21 cellular contexts compared by ENCODE assay signal in the genomic region with DNA sequence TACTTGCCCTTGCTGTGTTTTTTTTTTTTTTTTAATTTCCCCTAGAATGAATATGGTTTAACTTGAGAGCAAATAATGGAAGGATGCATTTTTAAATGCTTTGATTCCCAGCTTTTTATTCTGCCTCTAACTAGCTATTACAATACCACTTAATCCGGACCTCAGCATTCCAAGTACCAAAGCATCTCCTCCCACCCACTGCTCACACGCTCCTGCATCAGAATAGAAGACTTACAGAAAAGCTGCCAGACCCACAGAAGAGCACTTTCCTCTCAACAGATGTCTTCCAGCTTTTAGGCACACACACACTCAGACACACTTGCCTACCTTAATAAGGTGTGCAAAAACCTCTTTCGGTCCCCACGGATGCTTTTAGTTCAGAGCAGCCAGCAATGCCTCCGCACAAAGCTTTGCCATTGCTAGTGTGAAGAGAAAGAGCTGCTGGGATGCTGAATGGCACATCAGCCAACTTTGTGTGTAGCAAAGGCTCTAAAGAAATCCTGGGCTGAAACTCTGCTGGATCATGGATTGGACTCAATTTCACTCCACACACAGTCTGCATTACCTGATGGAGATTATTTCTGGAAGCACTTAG.
DNase-seq lines count a peak whose midpoint lies in the region; ATAC-seq lines count a peak whose summit lies in the region.
"Had no signal": no experiment of that assay in that cellular context is flagged by ENCODE, and none has a peak within 500 bp of the region (broad histone marks: within the 10 kb centered on the region; RNA-seq: fewer than 3 reads in every experiment).

No MANE protein-coding gene starts in this region.

- H3K36me3 ChIP-seq in HUES48 (ENCODE audit: control insufficient read depth, insufficient read depth, low read length), result no peaks in the 10 kb centered on the region
- H3K36me3 ChIP-seq: tibial nerve had no signal

- ATAC-seq in activated CD8-positive, alpha-beta memory T cell treated with anti-CD3 and anti-CD28 coated beads, Interleukin-2, amount 10 ng/mL, durations not matched to agents 7 days and 5 days, result no peak
- no peak for ATAC-seq in HG02981 (IDR thresholded peaks at IDR 0.05; ENCODE audit: unreplicated experiment)
- ATAC-seq: activated CD8-positive, alpha-beta T cell treated with anti-CD3 and anti-CD28 coated beads for 36 hours; activated T-cell treated with anti-CD3 and anti-CD28 coated beads, Interleukin-2, amount 50 U/mL, for 72 hours; body of pancreas; sciatic nerve; T-helper 17 cell had no signal

- H3K27me3 Mint-ChIP-seq in activated CD8-positive, alpha-beta memory T cell treated with anti-CD3 and anti-CD28 coated beads, Interleukin-2, amount 10 ng/mL, durations not matched to agents 7 days and 5 days, result no peaks in the 10 kb centered on the region
- H3K27me3 Mint-ChIP-seq: activated B cell treated with CpG ODN at 0.5 μM for 24 hours; activated CD8-positive, alpha-beta T cell treated with anti-CD3 and anti-CD28 coated beads for 36 hours; T-helper 17 cell had no signal

- H3K9ac ChIP-seq in HUES48 (ENCODE audit: low read depth, low read length), result no peak overlapping the region

- peak; percentile 7 for DNase-seq in astrocyte of the hippocampus (ENCODE audit: low read depth, low spot score)
- DNase-seq in iPS-NIHi7 (ENCODE audit: extremely low spot score), result peak; percentile 14
- peak; percentile 44 for DNase-seq in putamen (ENCODE audit: low spot score)
- DNase-seq in activated CD8-positive, alpha-beta memory T cell treated with anti-CD3 and anti-CD28 coated beads, Interleukin-2, amount 10 ng/mL, durations not matched to agents 7 days and 5 days, result no peak
- no peak for DNase-seq in COLO668 (lab: John Stamatoyannopoulos, UW; ENCODE audit: unreplicated experiment)
- DNase-seq: activated B cell treated with CpG ODN at 0.5 μM for 24 hours; activated CD8-positive, alpha-beta T cell treated with anti-CD3 and anti-CD28 coated beads for 36 hours; activated naive CD4-positive, alpha-beta T cell treated with anti-CD3 and anti-CD28 coated beads, Interleukin-2, amount 50 U/mL, for 16 hours; activated T-cell treated with anti-CD3 and anti-CD28 coated beads, Interleukin-2, amount 50 U/mL, for 72 hours; body of pancreas; NCI-H1092; NCI-H2081 treated with DMSO at 0.1 percent for 48 hours; NCI-H526 treated with DMSO at 0.1 percent for 48 hours; OCI-M1; stimulated activated naive CD4-positive, alpha-beta T cell; T-helper 17 cell had no signal

- no peak overlapping the region for H3K27ac Mint-ChIP-seq in activated CD8-positive, alpha-beta memory T cell treated with anti-CD3 and anti-CD28 coated beads, Interleukin-2, amount 10 ng/mL, durations not matched to agents 7 days and 5 days
- H3K27ac Mint-ChIP-seq: activated B cell treated with CpG ODN at 0.5 μM for 24 hours; activated CD8-positive, alpha-beta T cell treated with anti-CD3 and anti-CD28 coated beads for 36 hours; activated T-cell treated with anti-CD3 and anti-CD28 coated beads, Interleukin-2, amount 50 U/mL, for 72 hours; T-helper 17 cell had no signal

- H3K9me3 Mint-ChIP-seq in activated CD8-positive, alpha-beta memory T cell treated with anti-CD3 and anti-CD28 coated beads, Interleukin-2, amount 10 ng/mL, durations not matched to agents 7 days and 5 days (ENCODE audit: low read depth), result no peaks in the 10 kb centered on the region
- H3K9me3 Mint-ChIP-seq: activated B cell treated with CpG ODN at 0.5 μM for 24 hours; activated CD8-positive, alpha-beta T cell treated with anti-CD3 and anti-CD28 coated beads for 36 hours had no signal

- H3K4me3 Mint-ChIP-seq in activated CD8-positive, alpha-beta memory T cell treated with anti-CD3 and anti-CD28 coated beads, Interleukin-2, amount 10 ng/mL, durations not matched to agents 7 days and 5 days, result no peak overlapping the region
- H3K4me3 Mint-ChIP-seq: activated B cell treated with CpG ODN at 0.5 μM for 24 hours; activated CD8-positive, alpha-beta T cell treated with anti-CD3 and anti-CD28 coated beads for 36 hours; activated T-cell treated with anti-CD3 and anti-CD28 coated beads, Interleukin-2, amount 50 U/mL, for 72 hours; T-helper 17 cell had no signal

- no peaks in the 10 kb centered on the region for H3K36me3 Mint-ChIP-seq in activated CD8-positive, alpha-beta memory T cell treated with anti-CD3 and anti-CD28 coated beads, Interleukin-2, amount 10 ng/mL, durations not matched to agents 7 days and 5 days

- no peaks in the 10 kb centered on the region for H3K4me1 Mint-ChIP-seq in activated CD8-positive, alpha-beta memory T cell treated with anti-CD3 and anti-CD28 coated beads, Interleukin-2, amount 10 ng/mL, durations not matched to agents 7 days and 5 days
- H3K4me1 Mint-ChIP-seq: activated B cell treated with CpG ODN at 0.5 μM for 24 hours, T-helper 17 cell had no signal

- H3K4me3 ChIP-seq in HUES48 (ENCODE audit: low read depth, low read length), result peak overlapping the region; percentile 51
- H3K4me3 ChIP-seq: body of pancreas, coronary artery, tibial nerve had no signal

- peak overlapping the region; percentile 49 for H3K27ac ChIP-seq in HUES48 (ENCODE audit: low read depth, low read length)
- H3K27ac ChIP-seq: body of pancreas, coronary artery, tibial nerve had no signal

- no peaks in the 10 kb centered on the region for H3K27me3 ChIP-seq in HUES48 (ENCODE audit: control insufficient read depth, insufficient read depth, low read length)
- H3K27me3 ChIP-seq: body of pancreas, tibial nerve had no signal

- CTCF ChIA-PET in activated CD8-positive, alpha-beta memory T cell treated with anti-CD3 and anti-CD28 coated beads, Interleukin-2, amount 10 ng/mL, durations not matched to agents 7 days and 5 days (lab: Charles Lee), result no interaction called here

- H3K9me3 ChIP-seq in HUES48 (ENCODE audit: control insufficient read depth, insufficient read depth, low read length), result no peaks in the 10 kb centered on the region
- H3K9me3 ChIP-seq: body of pancreas, tibial nerve had no signal

- H3K4me1 ChIP-seq in HUES48 (ENCODE audit: control insufficient read depth, insufficient read depth, low read length), result peaks cover 11% of the 10 kb centered on the region
- H3K4me1 ChIP-seq: body of pancreas, tibial nerve had no signal

Comparison
In these comparisons a context has a peak if more than half of its experiments do, and no peak if none do; other contexts are left out.
1. DNase-seq: peak in astrocyte of the hippocampus (single experiment), iPS-NIHi7 (single experiment) and putamen (single experiment); none in activated CD8-positive, alpha-beta memory T cell treated with anti-CD3 and anti-CD28 coated beads, Interleukin-2, amount 10 ng/mL, durations not matched to agents 7 days and 5 days (single experiment) and COLO668 (single experiment).